Comparison of ENCODE assay signal across 28 cellular contexts in the genomic region with DNA sequence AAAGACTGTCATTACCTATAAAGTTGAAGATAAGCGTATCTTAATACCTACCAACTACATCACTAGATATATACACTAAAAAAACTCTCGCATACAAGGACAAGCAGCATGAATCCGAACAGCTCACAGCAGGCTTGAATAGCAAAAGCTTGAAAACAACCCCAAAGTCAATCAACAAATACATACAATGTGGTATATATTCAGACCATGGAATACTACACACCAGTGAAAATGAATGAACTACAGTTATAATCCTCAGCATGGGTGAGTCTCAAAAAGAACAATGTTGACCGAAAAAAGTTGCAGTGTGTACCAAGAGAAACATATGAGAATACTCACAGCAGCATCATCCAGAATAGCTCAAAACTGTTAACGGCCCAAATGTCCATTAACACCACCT. TPM values are rescaled to one million over a fixed set of nuclear protein-coding genes. Genes with fewer than 3 reads are reported as not detected.
"Had no signal": no experiment of that assay in that cellular context is flagged by ENCODE, and none has a peak within 500 bp of the region (broad histone marks: within the 10 kb centered on the region; RNA-seq: fewer than 3 reads in every experiment).

No MANE protein-coding gene starts in this region.

- H3K9me3 ChIP-seq: esophagus muscularis mucosa, gastrocnemius medialis, heart right ventricle, mucosa of descending colon, ovary, stomach, thoracic aorta, transverse colon had no signal

- H3K36me3 ChIP-seq: neural progenitor cell, ovary had no signal

- DNase-seq: cortex of kidney; dorsolateral prefrontal cortex; effector CD8-positive, alpha-beta T cell; gastrocnemius medialis; heart right ventricle; hypothalamus; islet precursor cell; mammary epithelial cell; mucosa of descending colon; naive thymus-derived CD8-positive, alpha-beta T cell; nucleus accumbens; ovary; right cardiac atrium; small intestine; stimulated activated CD4-positive, alpha-beta T cell treated with anti-CD3 and anti-CD28 coated beads, Interleukin-12 subunit alpha, Interleukin-12 subunit beta, amount 100 ng/mL, for 4 hours; stimulated activated naive CD4-positive, alpha-beta T cell; stomach; substantia nigra; transverse colon had no signal

- H3K4me3 ChIP-seq: dorsolateral prefrontal cortex, esophagus muscularis mucosa, gastrocnemius medialis, heart right ventricle, mucosa of descending colon, neural progenitor cell, ovary, stomach, thoracic aorta, transverse colon had no signal

- H3K4me1 ChIP-seq: neural progenitor cell had no signal

- H3K9ac ChIP-seq: neural progenitor cell had no signal

- H2AFZ ChIP-seq: neural progenitor cell had no signal

- H3K27ac Mint-ChIP-seq: neural progenitor cell had no signal

- H3K4me3 Mint-ChIP-seq: naive thymus-derived CD8-positive, alpha-beta T cell; neural progenitor cell had no signal

- H3K27ac ChIP-seq: dorsolateral prefrontal cortex, epithelial cell of prostate, esophagus muscularis mucosa, gastrocnemius medialis, heart right ventricle, neural progenitor cell, ovary, stomach, thoracic aorta, transverse colon had no signal

- H3K4me2 ChIP-seq: neural progenitor cell had no signal

- H3K27me3 Mint-ChIP-seq: naive thymus-derived CD8-positive, alpha-beta T cell had no signal

- H3K27me3 ChIP-seq: dorsolateral prefrontal cortex, esophagus muscularis mucosa, gastrocnemius medialis, heart right ventricle, neural progenitor cell, ovary, stomach, transverse colon had no signal

- FAIRE-seq: small intestine had no signal

- H3K9me3 Mint-ChIP-seq: naive thymus-derived CD8-positive, alpha-beta T cell; neural progenitor cell had no signal

- ATAC-seq: gastrocnemius medialis; left lobe of liver; mucosa of descending colon; naive thymus-derived CD8-positive, alpha-beta T cell; right cardiac atrium had no signal

RNA-seq across cellular contexts. Expression of a gene that starts 54.4 kb away (rescaled TPM):
- total RNA-seq: esophagus muscularis mucosa; fibroblast of villous mesenchyme; gastrocnemius medialis; heart right ventricle; left lobe of liver; lower leg skin; mammary epithelial cell; mucosa of descending colon; naive thymus-derived CD8-positive, alpha-beta T cell; ovary; posterior vena cava; right cardiac atrium; thoracic aorta; ureter had no signal
- polyA plus RNA-seq: heart right ventricle; mammary epithelial cell; naive thymus-derived CD8-positive, alpha-beta T cell; ovary; right cardiac atrium; stomach had no signal
